Comparison of ENCODE assay signal across 14 cellular contexts in genomic region chr6:100346828-100347227, GRCh38.
DNase-seq lines count a peak whose midpoint lies in the region; ATAC-seq and TF ChIP-seq lines count a peak whose summit lies in the region.
"Had no signal": no experiment of that assay in that cellular context is flagged by ENCODE, and none has a peak within 500 bp of the region (broad histone marks: within the 10 kb centered on the region; RNA-seq: fewer than 3 reads in every experiment).

No MANE protein-coding gene starts in this region.

- peaks cover 18% of the 10 kb centered on the region for H3F3A ChIP-seq in SK-N-SH (replicated peaks; ENCODE audit: insufficient read depth)

- H3K36me3 ChIP-seq in SK-N-SH (replicated peaks in 1 of 2; ENCODE audit: control insufficient read depth in 1 of 2, insufficient read depth in 2 of 2, low read length in 1 of 2): no peaks in the 10 kb centered on the region
- H3K36me3 ChIP-seq: spleen had no signal

- H3K9me3 ChIP-seq in SK-N-SH: no peaks in the 10 kb centered on the region
- H3K9me3 ChIP-seq: spleen had no signal

- peak overlapping the region; percentile 47; the same call in 1 of the 2 replicates for H2AFZ ChIP-seq in SK-N-SH (ENCODE audit: low read depth)

- peaks cover 0 to 35% of the 10 kb centered on the region in 2 experiments; a peak in 2 of 4 replicates for H3K4me1 ChIP-seq in SK-N-SH (ENCODE audit: control insufficient read depth in 1 of 2, insufficient read depth in 2 of 2, low read depth in 1 of 2, low read length in 1 of 2)

- DNase-seq in AG10803 (ENCODE audit: low read depth): peak; percentile 84
- peak; percentile 66 for DNase-seq in HCEC 1CT
- no peak for DNase-seq in SK-N-SH
- DNase-seq in fibroblast of peridontal ligament (ENCODE audit: extremely low read depth): peak; percentile 81
- DNase-seq in activated CD8-positive, alpha-beta memory T cell treated with anti-CD3 and anti-CD28 coated beads for 24 hours: no peak
- DNase-seq in left cardiac atrium: no peak
- no peak for DNase-seq in hypothalamus (lab: John Stamatoyannopoulos, UW)
- DNase-seq: activated CD4-positive, alpha-beta T cell treated with anti-CD3 and anti-CD28 coated beads, Interleukin-2, amount 10 ng/mL, durations not matched to agents 24 days and 14 days; activated naive CD4-positive, alpha-beta T cell treated with anti-CD3 and anti-CD28 coated beads, Interleukin-2, amount 10 ng/mL, durations not matched to agents 7 days and 5 days; effector CD8-positive, alpha-beta T cell; naive B cell; spleen; stimulated activated CD8-positive, alpha-beta memory T cell treated with anti-CD3 and anti-CD28 coated beads, Interleukin-4, amount 100 ng/mL, for 48 hours had no signal

- no peak for TF ChIP-seq CTCF in AG10803 (conservative IDR thresholded peaks at IDR 0.05; ENCODE audit: low read length)
- no peak for TF ChIP-seq CTCF in SK-N-SH (IDR thresholded peaks at IDR 0.05)

- peak overlapping the region; percentile 8; the same call in 1 of the 2 replicates for H3K4me3 ChIP-seq in AG10803 (ENCODE audit: low read length)
- H3K4me3 ChIP-seq in SK-N-SH (ENCODE audit: low read depth in 2 of 2, low read length in 1 of 2): peak overlapping the region in 1 of 2 experiments; percentile 19; a peak in 2 of 4 replicates
- H3K4me3 ChIP-seq: spleen had no signal

- H3K4me2 ChIP-seq in SK-N-SH: peak overlapping the region; percentile 50

- H3K9me2 ChIP-seq in SK-N-SH: no peaks in the 10 kb centered on the region

- H3K27ac ChIP-seq in SK-N-SH (ENCODE audit: low read depth in 2 of 2, low read length in 1 of 2): peak overlapping the region; percentile 62 to 88; a peak in 3 of 4 replicates
- H3K27ac ChIP-seq: spleen had no signal

- peak overlapping the region; percentile 58; the same call in 1 of the 2 replicates for H3K9ac ChIP-seq in SK-N-SH

- no peak for ATAC-seq in left cardiac atrium
- ATAC-seq in GM19328 (IDR thresholded peaks at IDR 0.05; ENCODE audit: unreplicated experiment): no peak

- no peak for TF ChIP-seq RAD21 in SK-N-SH (IDR thresholded peaks at IDR 0.05; ENCODE audit: low read length)

- TF ChIP-seq EP300 in SK-N-SH (IDR thresholded peaks at IDR 0.05; ENCODE audit: borderline replicate concordance in 1 of 2, low read depth in 1 of 2, low read length in 1 of 2): peak in 1 of 2 experiments; percentile 60; a peak in 1 of 4 replicates

- whole genome bisulfite sequencing in SK-N-SH (ENCODE audit: low lambda C conversion rate): 7% methylated on average over 2 of the region's 2 CpGs

- intact Hi-C loops in left cardiac atrium (cut with DNase I): no loop called here

- no peaks in the 10 kb centered on the region for H3K27me3 ChIP-seq in SK-N-SH (ENCODE audit: insufficient read depth)
- H3K27me3 ChIP-seq: spleen had no signal

- no peaks in the 10 kb centered on the region for H4K20me1 ChIP-seq in SK-N-SH (ENCODE audit: insufficient read depth)

- CTCF ChIA-PET in SK-N-SH (lab: Yijun Ruan, JAX): interaction anchor here (1.3 kb wide), 1 partner anchor 14 kb away, joined by 3 read pairs; no protein-coding TSS in a partner anchor

- no peaks in the 10 kb centered on the region for H3K79me2 ChIP-seq in SK-N-SH (ENCODE audit: insufficient read depth)

- POLR2A ChIA-PET in SK-N-SH (lab: Yijun Ruan, JAX): no interaction called here

TF ChIP-seq in SK-N-SH, 30 proteins besides CTCF, POLR2A, EP300 and RAD21:
- no peak for TF ChIP-seq TEAD4 (IDR thresholded peaks at IDR 0.05; ENCODE audit: borderline replicate concordance, insufficient read depth)
- TF ChIP-seq FOSL2 (IDR thresholded peaks at IDR 0.05; ENCODE audit: borderline replicate concordance, low read depth): peak; percentile 53; the same call in 1 of the 2 replicates
- TF ChIP-seq, protein P1, sequence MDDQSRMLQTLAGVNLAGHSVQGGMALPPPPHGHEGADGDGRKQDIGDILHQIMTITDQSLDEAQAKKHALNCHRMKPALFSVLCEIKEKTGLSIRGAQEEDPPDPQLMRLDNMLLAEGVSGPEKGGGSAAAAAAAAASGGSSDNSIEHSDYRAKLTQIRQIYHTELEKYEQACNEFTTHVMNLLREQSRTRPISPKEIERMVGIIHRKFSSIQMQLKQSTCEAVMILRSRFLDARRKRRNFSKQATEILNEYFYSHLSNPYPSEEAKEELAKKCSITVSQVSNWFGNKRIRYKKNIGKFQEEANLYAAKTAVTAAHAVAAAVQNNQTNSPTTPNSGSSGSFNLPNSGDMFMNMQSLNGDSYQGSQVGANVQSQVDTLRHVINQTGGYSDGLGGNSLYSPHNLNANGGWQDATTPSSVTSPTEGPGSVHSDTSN (IDR thresholded peaks at IDR 0.05): peak; percentile 44; the same call in 1 of the 2 replicates
- TF ChIP-seq RXRA (IDR thresholded peaks at IDR 0.05; ENCODE audit: borderline replicate concordance, low read depth): no peak
- TF ChIP-seq SIN3A (IDR thresholded peaks at IDR 0.05; ENCODE audit: borderline replicate concordance, low read depth, low read length): no peak
- peak; percentile 37 for TF ChIP-seq NFIC (IDR thresholded peaks at IDR 0.05; ENCODE audit: borderline replicate concordance)
- TF ChIP-seq JUND (IDR thresholded peaks at IDR 0.05): peak; percentile 29; the same call in 1 of the 2 replicates
- peak; percentile 58 for TF ChIP-seq TCF12 (IDR thresholded peaks at IDR 0.05)
- TF ChIP-seq GATA2 (CRISPR knock-in tag; IDR thresholded peaks at IDR 0.05): no peak
- TF ChIP-seq MEF2A (IDR thresholded peaks at IDR 0.05; ENCODE audit: borderline replicate concordance, low read depth): peak; percentile 84
- TF ChIP-seq ELF1 (IDR thresholded peaks at IDR 0.05): no peak
- TF ChIP-seq SMC3 (IDR thresholded peaks at IDR 0.05; ENCODE audit: low read depth, low read length): no peak
TF ChIP-seq in SK-N-SH: peak in this region for 6.

Comparison
In these comparisons a context has a peak if more than half of its experiments do, and no peak if none do; other contexts are left out.
1. DNase-seq: peak in AG10803 (single experiment), HCEC 1CT (single experiment) and fibroblast of peridontal ligament (single experiment); none in SK-N-SH (single experiment), activated CD8-positive, alpha-beta memory T cell treated with anti-CD3 and anti-CD28 coated beads for 24 hours (single experiment), left cardiac atrium (single experiment) and hypothalamus (0 of 51).